8 cellular contexts compared by ENCODE assay signal in genomic region chr12:56723889-56724659, GRCh38. TPM values are rescaled to one million over a fixed set of nuclear protein-coding genes. Genes with fewer than 3 reads are reported as not detected.
A peak's percentile ranks its signal among the peaks of the same experiment; 100 is the strongest.
DNase-seq lines count a peak whose midpoint lies in the region; ATAC-seq and TF ChIP-seq lines count a peak whose summit lies in the region.

No MANE protein-coding gene starts in this region.

- H3K27ac ChIP-seq in cardiac muscle cell (peak overlapping the region; percentile 98), ovary (peak overlapping the region; percentile 75 to 84)

- TF ChIP-seq EP300 in Ishikawa (IDR thresholded peaks at IDR 0.05; ENCODE audit: borderline replicate concordance), result no peak
- TF ChIP-seq EP300 in ovary (IDR thresholded peaks at IDR 0.05), result no peak

- H3K9me3 ChIP-seq in cardiac muscle cell (ENCODE audit: low read depth) (no peaks in the 10 kb centered on the region), ovary (no peaks in the 10 kb centered on the region)

- no peaks in the 10 kb centered on the region for H3K27me3 ChIP-seq in cardiac muscle cell
- H3K27me3 ChIP-seq in ovary, result no peaks in the 10 kb centered on the region

- H3K27ac Mint-ChIP-seq in activated naive CD4-positive, alpha-beta T cell treated with anti-CD3 and anti-CD28 coated beads, Interleukin-2, amount 50 U/mL, for 72 hours, result peak overlapping the region; percentile 96 to 99

- ATAC-seq in activated naive CD4-positive, alpha-beta T cell treated with anti-CD3 and anti-CD28 coated beads, Interleukin-2, amount 50 U/mL, for 72 hours, result no peak
- no peak for ATAC-seq in GM19463 (IDR thresholded peaks at IDR 0.05; ENCODE audit: unreplicated experiment)
- no peak for ATAC-seq in HG03342 (IDR thresholded peaks at IDR 0.05; ENCODE audit: unreplicated experiment)

- DNase-seq in CD1c-positive myeloid dendritic cell (ENCODE audit: extremely low spot score) (peak; percentile 25), cardiac muscle cell (ENCODE audit: low read depth in 1 of 2, low spot score in 1 of 2) (peak; percentile 24 to 86), ovary (peak; percentile 39 to 71 (median 53)), NCI-H1092 (lab: John Stamatoyannopoulos, UW) (no peak)
- DNase-seq in activated naive CD4-positive, alpha-beta T cell treated with anti-CD3 and anti-CD28 coated beads, Interleukin-2, amount 50 U/mL, for 72 hours (ENCODE audit: low spot score in 2 of 2), result no peak

- H3K4me3 ChIP-seq in cardiac muscle cell (peak overlapping the region; percentile 86), ovary (peak overlapping the region; percentile 92)

- 1% methylated on average over 14 of the region's 14 CpGs for WGBS in ovary, 3 donors

- no peak for TF ChIP-seq POLR2A in ovary (IDR thresholded peaks at IDR 0.05)

- no peaks in the 10 kb centered on the region for H3K9me3 Mint-ChIP-seq in activated naive CD4-positive, alpha-beta T cell treated with anti-CD3 and anti-CD28 coated beads, Interleukin-2, amount 50 U/mL, for 72 hours

- peaks cover 48% of the 10 kb centered on the region for H3K4me1 ChIP-seq in cardiac muscle cell (ENCODE audit: low read depth)
- peaks cover 20% of the 10 kb centered on the region for H3K4me1 ChIP-seq in ovary (ENCODE audit: insufficient read depth)

- peaks cover 13% of the 10 kb centered on the region for H3K36me3 ChIP-seq in cardiac muscle cell
- no peaks in the 10 kb centered on the region for H3K36me3 ChIP-seq in ovary

- H3K36me3 Mint-ChIP-seq in activated naive CD4-positive, alpha-beta T cell treated with anti-CD3 and anti-CD28 coated beads, Interleukin-2, amount 50 U/mL, for 72 hours, result peaks cover 55 to 82% of the 10 kb centered on the region in 2 donors

- no peak for TF ChIP-seq RAD21 in Ishikawa (IDR thresholded peaks at IDR 0.05; ENCODE audit: low read depth)

- intact Hi-C loops in ovary (cut with DNase I), result loop anchor here (2.0 to 5.0 kb wide), 4 partner anchors 35 to 79 kb away; partner anchors contain the start of genes PTGES3 (in 2 of the 4) and ATP5F1B (in 1 of the 4)

- TF ChIP-seq CTCF in cardiac muscle cell (IDR thresholded peaks at IDR 0.05; ENCODE audit: low read depth, low read length) (no peak), ovary (IDR thresholded peaks at IDR 0.05) (no peak)

TF ChIP-seq in Ishikawa, 13 proteins besides CTCF, POLR2A, EP300 and RAD21:
- TF ChIP-seq NFIC (IDR thresholded peaks at IDR 0.05) (0 out of 2 replicates have a peak, but pooled peaks have one; percentile 7), EGR1 (IDR thresholded peaks at IDR 0.05) (no peak), MAX (IDR thresholded peaks at IDR 0.05) (peak; percentile 26; the same call in 1 of the 2 replicates), TAF1 (IDR thresholded peaks at IDR 0.05; ENCODE audit: low read depth) (no peak), CREB1 (IDR thresholded peaks at IDR 0.05; ENCODE audit: low read depth) (0 out of 2 replicates have a peak, but pooled peaks have one; percentile 32)

RNA-seq across cellular contexts. Expression of gene NACA, which starts 1.0 kb away (rescaled TPM):
- 1,000 to 10,000 TPM; 1,074 to 1,104 TPM for total RNA-seq in activated naive CD4-positive, alpha-beta T cell treated with anti-CD3 and anti-CD28 coated beads, Interleukin-2, amount 50 U/mL, for 72 hours
- total RNA-seq in cardiac muscle cell, result 916 and 1,196 TPM in 2 replicates
- 871 and 891 TPM in 2 replicates for polyA plus RNA-seq in cardiac muscle cell
- total RNA-seq in ovary, result 1,000 to 10,000 TPM; 1,240 to 2,316 (median 1,807) TPM
- 1,000 to 10,000 TPM; 2,768 to 3,183 TPM for polyA plus RNA-seq in ovary

RNA-seq across cellular contexts. Expression of gene PRIM1, which starts 28.0 kb away (rescaled TPM):
- 10 to 100 TPM; 71.9 to 76.6 TPM for total RNA-seq in activated naive CD4-positive, alpha-beta T cell treated with anti-CD3 and anti-CD28 coated beads, Interleukin-2, amount 50 U/mL, for 72 hours
- total RNA-seq in cardiac muscle cell (6.0 and 9.9 TPM in 2 replicates), ovary (10 to 100 TPM in 1 of 7 donors, 1 to 10 TPM in 6; 5.7 to 12.5 (median 7.7) TPM)
- polyA plus RNA-seq in cardiac muscle cell (15.4 and 17.8 TPM in 2 replicates), ovary (1 to 10 TPM; 7.8 to 9.7 TPM)

RNA-seq across cellular contexts. Expression of gene PTGES3, which starts 36.0 kb away (rescaled TPM):
- 100 to 1,000 TPM; 285 to 294 TPM for total RNA-seq in activated naive CD4-positive, alpha-beta T cell treated with anti-CD3 and anti-CD28 coated beads, Interleukin-2, amount 50 U/mL, for 72 hours
- total RNA-seq in cardiac muscle cell (59.9 and 82.2 TPM in 2 replicates), ovary (100 to 1,000 TPM; 109 to 328 (median 212) TPM)
- polyA plus RNA-seq in cardiac muscle cell (210 and 262 TPM in 2 replicates), ovary (100 to 1,000 TPM; 215 to 299 TPM)

RNA-seq across cellular contexts. Expression of gene HSD17B6, which starts 39.0 kb away (rescaled TPM):
- 1 to 10 TPM; 2.9 to 9.3 TPM for total RNA-seq in activated naive CD4-positive, alpha-beta T cell treated with anti-CD3 and anti-CD28 coated beads, Interleukin-2, amount 50 U/mL, for 72 hours
- total RNA-seq in cardiac muscle cell (0.53 and 1.9 TPM in 2 replicates), ovary (10 to 100 TPM in 2 of 7 donors, 1 to 10 TPM in 4, under 1 TPM in 1; 0.90 to 13.4 (median 3.1) TPM)
- polyA plus RNA-seq in cardiac muscle cell (0.64 TPM in 1 of 2 replicates, not detected in the other), ovary (10 to 100 TPM in 1 of 2 donors, 1 to 10 TPM in 1; 6.7 to 39.4 TPM)

Comparison
In these comparisons a context has a peak if more than half of its experiments do, and no peak if none do; other contexts are left out.
1. DNase-seq: peak in CD1c-positive myeloid dendritic cell (single experiment), cardiac muscle cell (2 of 2) and ovary (5 of 5); none in activated naive CD4-positive, alpha-beta T cell treated with anti-CD3 and anti-CD28 coated beads, Interleukin-2, amount 50 U/mL, for 72 hours (0 of 2) and NCI-H1092 (single experiment).